ENCODE assay signal across 10 cellular contexts in the genomic region with DNA sequence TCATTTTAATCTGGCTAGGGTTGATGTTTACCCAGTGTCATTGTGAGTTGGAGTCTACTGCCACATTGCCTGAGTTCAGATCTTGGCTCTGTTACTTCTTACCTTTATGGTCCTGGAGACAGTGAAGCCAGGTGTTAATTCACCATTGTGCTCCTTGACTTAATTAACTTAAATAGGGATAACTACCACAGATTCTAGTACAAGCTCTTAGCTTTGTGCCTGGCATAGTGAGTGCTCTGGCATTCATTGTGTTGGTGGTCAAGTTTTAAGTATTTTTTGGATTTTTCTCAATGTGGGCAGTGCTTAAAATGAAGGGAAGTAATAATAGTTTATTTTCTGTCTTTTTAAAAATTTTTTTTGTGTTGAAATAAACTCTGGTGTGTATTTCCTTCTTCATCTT. TPM values are rescaled to one million over a fixed set of nuclear protein-coding genes. Genes with fewer than 3 reads are reported as not detected.
DNase-seq lines count a peak whose midpoint lies in the region; ATAC-seq and TF ChIP-seq lines count a peak whose summit lies in the region.
"Had no signal": no experiment of that assay in that cellular context is flagged by ENCODE, and none has a peak within 500 bp of the region (broad histone marks: within the 10 kb centered on the region; RNA-seq: fewer than 3 reads in every experiment).

No MANE protein-coding gene starts in this region.

- no TSS peak for BruUV-seq in MCF 10A (replicated peaks; lab: Mats Ljungman, UMichigan)

- TF ChIP-seq CTCF in MCF 10A (IDR thresholded peaks at IDR 0.05; ENCODE audit: unreplicated experiment) (no peak), breast epithelium (IDR thresholded peaks at IDR 0.05) (no peak)

- H3K9me3 ChIP-seq in breast epithelium (no peaks in the 10 kb centered on the region), subcutaneous abdominal adipose tissue (ENCODE audit: control insufficient read depth in 5 of 5, low read length in 5 of 5) (no peaks in the 10 kb centered on the region)

- CTCF ChIA-PET in MCF 10A (lab: Yijun Ruan, JAX): no interaction called here

- peaks cover 47% of the 10 kb centered on the region for H3K4me1 Mint-ChIP-seq in MCF 10A (ENCODE audit: insufficient read depth, unreplicated experiment)
- H3K4me1 Mint-ChIP-seq in activated T-helper 1 cell treated with anti-CD3 and anti-CD28 coated beads, Interleukin-12 subunit alpha, Interleukin-12 subunit beta, Interleukin-2, Interleukin-4 antibody, amounts not matched to agents 30 ng/mL and 10 ng/mL and 1 ng/mL, durations not matched to agents 14 hours and 24 hours and 36 hours (ENCODE audit: low read depth): peaks cover 73% of the 10 kb centered on the region
- H3K4me1 Mint-ChIP-seq in immature natural killer cell: peaks cover 79% of the 10 kb centered on the region in 2 donors

- POLR2A ChIA-PET in MCF 10A (lab: Yijun Ruan, JAX): no interaction called here

- H3K27me3 ChIP-seq in breast epithelium (no peaks in the 10 kb centered on the region), subcutaneous abdominal adipose tissue (ENCODE audit: control insufficient read depth in 5 of 5, insufficient read depth in 4 of 5, low read length in 5 of 5) (peaks cover 0 to 3% (median 0%) of the 10 kb centered on the region in 5 donors)

- ATAC-seq in HG03175 (IDR thresholded peaks at IDR 0.05; ENCODE audit: unreplicated experiment): no peak

- H3K36me3 ChIP-seq in breast epithelium: no peaks in the 10 kb centered on the region
- H3K36me3 ChIP-seq in subcutaneous abdominal adipose tissue (ENCODE audit: control insufficient read depth in 5 of 5, insufficient read depth in 5 of 5, low read length in 5 of 5): peaks cover 6 to 18% (median 9%) of the 10 kb centered on the region in 5 donors

- H3K9ac ChIP-seq in subcutaneous abdominal adipose tissue (ENCODE audit: low read length in 5 of 5): peak overlapping the region in 1 of 5 donors; percentile 35

- H3K36me3 Mint-ChIP-seq in MCF 10A (ENCODE audit: insufficient read depth, unreplicated experiment) (peaks cover 87% of the 10 kb centered on the region), immature natural killer cell (peaks cover 11 to 21% (median 18%) of the 10 kb centered on the region in 3 donors)
- peaks cover 57% of the 10 kb centered on the region for H3K36me3 Mint-ChIP-seq in activated T-helper 1 cell treated with anti-CD3 and anti-CD28 coated beads, Interleukin-12 subunit alpha, Interleukin-12 subunit beta, Interleukin-2, Interleukin-4 antibody, amounts not matched to agents 30 ng/mL and 10 ng/mL and 1 ng/mL, durations not matched to agents 14 hours and 24 hours and 36 hours (ENCODE audit: low read depth)

- H3K4me1 ChIP-seq in breast epithelium (peaks cover 6 to 25% of the 10 kb centered on the region in 2 donors), subcutaneous abdominal adipose tissue (ENCODE audit: control insufficient read depth in 5 of 5, insufficient read depth in 5 of 5, low read length in 5 of 5) (peaks cover 12 to 81% (median 79%) of the 10 kb centered on the region in 5 donors)

- H3K27ac ChIP-seq in breast epithelium (peak overlapping the region in 1 of 2 donors; percentile 62), subcutaneous abdominal adipose tissue (ENCODE audit: low read depth, low read length) (peak overlapping the region; percentile 25)
- H3K27ac ChIP-seq: C4-2B had no signal

- H3K27me3 Mint-ChIP-seq in MCF 10A (ENCODE audit: insufficient read depth, unreplicated experiment) (no peaks in the 10 kb centered on the region), immature natural killer cell (ENCODE audit: low read depth in 3 of 3) (peaks cover 12 to 33% (median 13%) of the 10 kb centered on the region in 3 donors)
- H3K27me3 Mint-ChIP-seq in activated T-helper 1 cell treated with anti-CD3 and anti-CD28 coated beads, Interleukin-12 subunit alpha, Interleukin-12 subunit beta, Interleukin-2, Interleukin-4 antibody, amounts not matched to agents 30 ng/mL and 10 ng/mL and 1 ng/mL, durations not matched to agents 14 hours and 24 hours and 36 hours (ENCODE audit: insufficient read depth): peaks cover 1% of the 10 kb centered on the region

- H3K4me3 ChIP-seq in breast epithelium: peak overlapping the region in 1 of 3 donors; percentile 88
- peak overlapping the region in 2 of 5 donors; percentile 16 to 22 for H3K4me3 ChIP-seq in subcutaneous abdominal adipose tissue (ENCODE audit: low read depth in 1 of 5, low read length in 5 of 5)

- no peak overlapping the region for H3K27ac Mint-ChIP-seq in MCF 10A (ENCODE audit: low read depth, unreplicated experiment)
- peak overlapping the region; percentile 48 for H3K27ac Mint-ChIP-seq in activated T-helper 1 cell treated with anti-CD3 and anti-CD28 coated beads, Interleukin-12 subunit alpha, Interleukin-12 subunit beta, Interleukin-2, Interleukin-4 antibody, amounts not matched to agents 30 ng/mL and 10 ng/mL and 1 ng/mL, durations not matched to agents 14 hours and 24 hours and 36 hours
- peak overlapping the region in 4 of 6 donors; percentile 37 to 80 (median 57) for H3K27ac Mint-ChIP-seq in immature natural killer cell

- H3K4me3 Mint-ChIP-seq in MCF 10A (ENCODE audit: unreplicated experiment) (peak overlapping the region; percentile 87), immature natural killer cell (peak overlapping the region; percentile 16 to 99 (median 68))
- H3K4me3 Mint-ChIP-seq in activated T-helper 1 cell treated with anti-CD3 and anti-CD28 coated beads, Interleukin-12 subunit alpha, Interleukin-12 subunit beta, Interleukin-2, Interleukin-4 antibody, amounts not matched to agents 30 ng/mL and 10 ng/mL and 1 ng/mL, durations not matched to agents 14 hours and 24 hours and 36 hours: peak overlapping the region; percentile 50

- DNase-seq in MCF 10A (ENCODE audit: unreplicated experiment) (no peak), breast epithelium (ENCODE audit: low spot score in 2 of 2) (no peak), immature natural killer cell (no peak), NCI-H2196 treated with DMSO at 0.1 percent for 48 hours (lab: John Stamatoyannopoulos, UW; ENCODE audit: unreplicated experiment) (no peak), GM03348 (ENCODE audit: low spot score) (no peak)
- DNase-seq in activated T-helper 1 cell treated with anti-CD3 and anti-CD28 coated beads, Interleukin-12 subunit alpha, Interleukin-12 subunit beta, Interleukin-2, Interleukin-4 antibody, amounts not matched to agents 30 ng/mL and 10 ng/mL and 1 ng/mL, durations not matched to agents 14 hours and 24 hours and 36 hours (ENCODE audit: low spot score): no peak
- DNase-seq: NCI-H524 treated with DMSO at 0.1 percent for 48 hours had no signal

- no peak for TF ChIP-seq POLR2A in breast epithelium (IDR thresholded peaks at IDR 0.05)

- H3K9me3 Mint-ChIP-seq in MCF 10A (ENCODE audit: unreplicated experiment): no peaks in the 10 kb centered on the region
- H3K9me3 Mint-ChIP-seq in activated T-helper 1 cell treated with anti-CD3 and anti-CD28 coated beads, Interleukin-12 subunit alpha, Interleukin-12 subunit beta, Interleukin-2, Interleukin-4 antibody, amounts not matched to agents 30 ng/mL and 10 ng/mL and 1 ng/mL, durations not matched to agents 14 hours and 24 hours and 36 hours: no peaks in the 10 kb centered on the region
- H3K9me3 Mint-ChIP-seq in immature natural killer cell: no peaks in the 10 kb centered on the region

- intact Hi-C loops in MCF 10A (cut with micrococcal nuclease): loop anchor here (10.0 kb wide), 1 partner anchor 161 kb away; no protein-coding TSS in a partner anchor
- intact Hi-C loops in breast epithelium (cut with DNase I; ENCODE audit: low total_unique reads): no loop called here
- intact Hi-C loops in activated T-helper 1 cell treated with anti-CD3 and anti-CD28 coated beads, Interleukin-12 subunit alpha, Interleukin-12 subunit beta, Interleukin-2, Interleukin-4 antibody, amounts not matched to agents 30 ng/mL and 10 ng/mL and 1 ng/mL, durations not matched to agents 14 hours and 24 hours and 36 hours (cut with micrococcal nuclease): no loop called here

RNA-seq across cellular contexts. Expression of a gene that starts 4.6 kb away (rescaled TPM):
- total RNA-seq in MCF 10A (2022) (87.4 and 88.9 TPM in 2 replicates), breast epithelium (10 to 100 TPM; 39.0 to 63.5 (median 50.1) TPM)
- total RNA-seq in activated T-helper 1 cell treated with anti-CD3 and anti-CD28 coated beads, Interleukin-12 subunit alpha, Interleukin-12 subunit beta, Interleukin-2, Interleukin-4 antibody, amounts not matched to agents 30 ng/mL and 10 ng/mL and 1 ng/mL, durations not matched to agents 14 hours and 24 hours and 36 hours: 55.2 and 59.1 TPM in 2 replicates
- 10 to 100 TPM in 1 of 3 donors, 1 to 10 TPM in 2; 4.9 to 20.2 (median 6.1) TPM for polyA plus RNA-seq in immature natural killer cell
